ENCODE assay signal across 29 cellular contexts in the genomic region with DNA sequence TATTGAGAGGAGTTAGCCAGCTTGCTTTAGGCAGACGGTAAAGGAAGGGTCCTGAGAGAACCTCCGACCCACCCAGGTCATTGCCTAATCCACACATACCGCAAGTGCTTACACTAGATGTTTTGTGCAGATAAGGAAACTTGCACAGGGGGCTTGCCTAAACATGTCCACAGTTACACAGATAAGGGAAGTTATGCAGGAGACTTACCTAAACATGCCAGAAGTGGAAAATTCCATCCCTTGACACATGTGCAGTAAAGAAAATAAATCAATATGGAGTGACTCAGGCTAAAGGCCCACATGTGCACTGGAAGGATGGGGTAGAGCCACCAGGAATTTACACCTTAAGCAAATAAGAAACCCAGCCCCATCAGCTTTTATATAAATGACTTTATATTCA.
A peak's percentile ranks its signal among the peaks of the same experiment; 100 is the strongest.
DNase-seq lines count a peak whose midpoint lies in the region; ATAC-seq and TF ChIP-seq lines count a peak whose summit lies in the region.
"Had no signal": no experiment of that assay in that cellular context is flagged by ENCODE, and none has a peak within 500 bp of the region (broad histone marks: within the 10 kb centered on the region; RNA-seq: fewer than 3 reads in every experiment).

No MANE protein-coding gene starts in this region.

- CTCF ChIA-PET in MCF 10A (lab: Yijun Ruan, JAX): interaction anchor here (0.7 to 2.1 kb wide), 4 partner anchors 172 to 688 kb away, joined by 3 to 10 read pairs (median 4); no protein-coding TSS in a partner anchor

- no TSS peak for BruUV-seq in MCF 10A (replicated peaks; lab: Mats Ljungman, UMichigan)

- H3K9me3 ChIP-seq in breast epithelium (no peaks in the 10 kb centered on the region), tibial artery (no peaks in the 10 kb centered on the region)
- H3K9me3 ChIP-seq: esophagus squamous epithelium, prostate gland, uterus had no signal

- no peaks in the 10 kb centered on the region for H3K4me1 Mint-ChIP-seq in MCF 10A (ENCODE audit: insufficient read depth, unreplicated experiment)
- H3K4me1 Mint-ChIP-seq: activated B cell treated with CpG ODN at 0.5 μM for 24 hours; activated naive CD4-positive, alpha-beta T cell treated with anti-CD3 and anti-CD28 coated beads, Interleukin-2, amount 10 ng/mL, durations not matched to agents 7 days and 5 days; naive thymus-derived CD4-positive, alpha-beta T cell; stimulated activated naive B cell treated with anti-CD40 and anti-IgM and Interleukin-4, amounts not matched to agents 10 μg/mL and 1 μg/mL and 100 μg/mL, for 72 hours had no signal

- H3K27me3 ChIP-seq in breast epithelium: peaks cover 0 to 22% of the 10 kb centered on the region in 2 donors
- H3K27me3 ChIP-seq in tibial artery: no peaks in the 10 kb centered on the region
- H3K27me3 ChIP-seq: esophagus squamous epithelium, uterus had no signal

- POLR2A ChIA-PET in MCF 10A (lab: Yijun Ruan, JAX): interaction anchor here (0.6 to 1.1 kb wide), 2 partner anchors 318 to 654 kb away, joined by 3 to 4 read pairs; no protein-coding TSS in a partner anchor

- H3K9me3 Mint-ChIP-seq in MCF 10A (ENCODE audit: unreplicated experiment): no peaks in the 10 kb centered on the region
- H3K9me3 Mint-ChIP-seq: activated B cell treated with CpG ODN at 0.5 μM for 24 hours; activated naive CD4-positive, alpha-beta T cell treated with anti-CD3 and anti-CD28 coated beads, Interleukin-2, amount 10 ng/mL, durations not matched to agents 7 days and 5 days; activated T-helper 1 cell treated with anti-CD3 and anti-CD28 coated beads, Interleukin-12 subunit alpha, Interleukin-12 subunit beta, Interleukin-2, Interleukin-4 antibody, amounts not matched to agents 30 ng/mL and 10 ng/mL and 1 ng/mL, durations not matched to agents 14 hours and 24 hours and 36 hours; naive thymus-derived CD4-positive, alpha-beta T cell; stimulated activated naive B cell treated with anti-CD40 and anti-IgM and Interleukin-4, amounts not matched to agents 10 μg/mL and 1 μg/mL and 100 μg/mL, for 72 hours had no signal

- H3K27ac Mint-ChIP-seq in MCF 10A (ENCODE audit: low read depth, unreplicated experiment): peak overlapping the region; percentile 9
- H3K27ac Mint-ChIP-seq: activated B cell treated with CpG ODN at 0.5 μM for 24 hours; activated naive CD4-positive, alpha-beta T cell treated with anti-CD3 and anti-CD28 coated beads, Interleukin-2, amount 10 ng/mL, durations not matched to agents 7 days and 5 days; activated T-helper 1 cell treated with anti-CD3 and anti-CD28 coated beads, Interleukin-12 subunit alpha, Interleukin-12 subunit beta, Interleukin-2, Interleukin-4 antibody, amounts not matched to agents 30 ng/mL and 10 ng/mL and 1 ng/mL, durations not matched to agents 14 hours and 24 hours and 36 hours; endodermal cell; naive thymus-derived CD4-positive, alpha-beta T cell; stimulated activated naive B cell treated with anti-CD40 and anti-IgM and Interleukin-4, amounts not matched to agents 10 μg/mL and 1 μg/mL and 100 μg/mL, for 72 hours had no signal

- ATAC-seq in GM18502 (IDR thresholded peaks at IDR 0.05; ENCODE audit: poor library complexity, unreplicated experiment): no peak
- ATAC-seq: naive thymus-derived CD4-positive, alpha-beta T cell; stimulated activated naive B cell treated with anti-CD40 and anti-IgM and Interleukin-4, amounts not matched to agents 10 μg/mL and 1 μg/mL and 100 μg/mL, for 72 hours had no signal

- H3K27me3 Mint-ChIP-seq in MCF 10A (ENCODE audit: insufficient read depth, unreplicated experiment): peaks cover 17% of the 10 kb centered on the region
- H3K27me3 Mint-ChIP-seq: activated B cell treated with CpG ODN at 0.5 μM for 24 hours; activated naive CD4-positive, alpha-beta T cell treated with anti-CD3 and anti-CD28 coated beads, Interleukin-2, amount 10 ng/mL, durations not matched to agents 7 days and 5 days; stimulated activated naive B cell treated with anti-CD40 and anti-IgM and Interleukin-4, amounts not matched to agents 10 μg/mL and 1 μg/mL and 100 μg/mL, for 72 hours had no signal

- no peak for TF ChIP-seq CTCF in MCF 10A (IDR thresholded peaks at IDR 0.05; ENCODE audit: unreplicated experiment)
- TF ChIP-seq CTCF in breast epithelium (IDR thresholded peaks at IDR 0.05): no peak
- TF ChIP-seq CTCF in fibroblast of the aortic adventitia (IDR thresholded peaks at IDR 0.05; ENCODE audit: insufficient read depth, low read length): no peak
- TF ChIP-seq CTCF in tibial artery (IDR thresholded peaks at IDR 0.05): no peak

- peaks cover 5% of the 10 kb centered on the region for H3K36me3 Mint-ChIP-seq in MCF 10A (ENCODE audit: insufficient read depth, unreplicated experiment)
- H3K36me3 Mint-ChIP-seq: activated naive CD4-positive, alpha-beta T cell treated with anti-CD3 and anti-CD28 coated beads, Interleukin-2, amount 10 ng/mL, durations not matched to agents 7 days and 5 days; naive thymus-derived CD4-positive, alpha-beta T cell; stimulated activated naive B cell treated with anti-CD40 and anti-IgM and Interleukin-4, amounts not matched to agents 10 μg/mL and 1 μg/mL and 100 μg/mL, for 72 hours had no signal

- peak; percentile 10 for DNase-seq in MCF 10A (ENCODE audit: unreplicated experiment)
- DNase-seq in breast epithelium (ENCODE audit: low spot score in 2 of 2): no peak
- peak; percentile 3 for DNase-seq in SKM-1 (lab: John Stamatoyannopoulos, UW; ENCODE audit: unreplicated experiment)
- peak; percentile 1 for DNase-seq in fibroblast of the aortic adventitia (ENCODE audit: low read depth)
- DNase-seq in ureter (ENCODE audit: low spot score): peak; percentile 52
- no peak for DNase-seq in RKO (ENCODE audit: low spot score)
- no peak for DNase-seq in tibial artery
- DNase-seq: activated B cell treated with CpG ODN at 0.5 μM for 24 hours; activated CD4-positive, alpha-beta T cell treated with anti-CD3 and anti-CD28 coated beads, Interleukin-2, amount 50 U/mL, for 48 hours; activated CD8-positive, alpha-beta memory T cell treated with anti-CD3 and anti-CD28 coated beads, Interleukin-2, amount 50 U/mL, for 4 hours; activated naive CD4-positive, alpha-beta T cell treated with anti-CD3 and anti-CD28 coated beads, Interleukin-2, amount 10 ng/mL, durations not matched to agents 7 days and 5 days; amygdala; endodermal cell; esophagus squamous epithelium; midbrain; naive thymus-derived CD4-positive, alpha-beta T cell; NCI-H1105 treated with DMSO at 0.1 percent for 48 hours; NCI-H2029; NCI-H226; NCI-H774; Right ventricle myocardium superior; stimulated activated CD4-positive, alpha-beta T cell treated with anti-CD3 and anti-CD28 coated beads, Interleukin-4, amount 100 ng/mL, for 4 hours; stimulated activated naive B cell treated with anti-CD40 and anti-IgM and Interleukin-4, amounts not matched to agents 10 μg/mL and 1 μg/mL and 100 μg/mL, for 72 hours; uterus had no signal

- H3K4me3 Mint-ChIP-seq in MCF 10A (ENCODE audit: unreplicated experiment): no peak overlapping the region
- H3K4me3 Mint-ChIP-seq: activated B cell treated with CpG ODN at 0.5 μM for 24 hours; activated naive CD4-positive, alpha-beta T cell treated with anti-CD3 and anti-CD28 coated beads, Interleukin-2, amount 10 ng/mL, durations not matched to agents 7 days and 5 days; activated T-helper 1 cell treated with anti-CD3 and anti-CD28 coated beads, Interleukin-12 subunit alpha, Interleukin-12 subunit beta, Interleukin-2, Interleukin-4 antibody, amounts not matched to agents 30 ng/mL and 10 ng/mL and 1 ng/mL, durations not matched to agents 14 hours and 24 hours and 36 hours; endodermal cell; naive thymus-derived CD4-positive, alpha-beta T cell; stimulated activated naive B cell treated with anti-CD40 and anti-IgM and Interleukin-4, amounts not matched to agents 10 μg/mL and 1 μg/mL and 100 μg/mL, for 72 hours had no signal

- H3K4me1 ChIP-seq in breast epithelium: no peaks in the 10 kb centered on the region
- H3K4me1 ChIP-seq in tibial artery: peaks cover 0 to 39% (median 2%) of the 10 kb centered on the region in 4 donors
- H3K4me1 ChIP-seq: esophagus squamous epithelium, prostate gland had no signal

- H3K36me3 ChIP-seq in breast epithelium (no peaks in the 10 kb centered on the region), tibial artery (no peaks in the 10 kb centered on the region)
- H3K36me3 ChIP-seq: esophagus squamous epithelium, prostate gland, uterus had no signal

- H3K4me3 ChIP-seq in breast epithelium: no peak overlapping the region
- no peak overlapping the region for H3K4me3 ChIP-seq in fibroblast of the aortic adventitia (ENCODE audit: low read depth, low read length)
- no peak overlapping the region for H3K4me3 ChIP-seq in tibial artery
- H3K4me3 ChIP-seq: esophagus squamous epithelium, prostate gland, uterus had no signal

- TF ChIP-seq POLR2A in breast epithelium (IDR thresholded peaks at IDR 0.05): no peak

- intact Hi-C loops in MCF 10A (cut with micrococcal nuclease) (no loop called here), breast epithelium (cut with DNase I; ENCODE audit: low total_unique reads) (no loop called here), tibial artery (cut with DNase I; ENCODE audit: low total_unique reads) (loop anchor here (5.0 kb wide), 1 partner anchor 172 kb away; no protein-coding TSS in a partner anchor)

- H3K27ac ChIP-seq in breast epithelium (no peak overlapping the region), tibial artery (no peak overlapping the region)
- H3K27ac ChIP-seq: 22Rv1, C4-2B, esophagus squamous epithelium, prostate gland, uterus had no signal

Comparison
In these comparisons a context has a peak if more than half of its experiments do, and no peak if none do; other contexts are left out.
1. DNase-seq: peak in MCF 10A (single experiment), SKM-1 (single experiment), fibroblast of the aortic adventitia (single experiment) and ureter (single experiment); none in breast epithelium (0 of 2), RKO (single experiment) and tibial artery (0 of 2).